ENCODE assay signal across 23 cellular contexts in the genomic region with DNA sequence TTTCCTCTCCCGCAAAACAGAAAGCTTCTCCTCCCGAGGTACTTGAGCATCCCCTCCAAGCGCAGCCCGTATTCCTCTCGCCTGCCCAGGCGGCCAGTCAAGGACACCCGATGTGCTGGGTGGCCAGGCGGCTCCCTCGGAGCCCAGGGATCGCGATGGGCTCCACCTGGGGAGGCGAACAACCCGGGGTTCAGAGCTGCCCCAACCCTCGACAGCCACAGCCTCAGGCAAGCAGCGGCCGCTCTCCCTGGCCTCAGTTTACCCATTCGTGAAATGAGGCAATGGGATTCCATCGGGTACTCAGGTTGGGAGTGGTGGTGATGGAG.
DNase-seq lines count a peak whose midpoint lies in the region; ATAC-seq, FAIRE-seq and TF ChIP-seq lines count a peak whose summit lies in the region.
"Had no signal": no experiment of that assay in that cellular context is flagged by ENCODE, and none has a peak within 500 bp of the region (broad histone marks: within the 10 kb centered on the region; RNA-seq: fewer than 3 reads in every experiment).

No MANE protein-coding gene starts in this region.

- no peaks in the 10 kb centered on the region for H4K20me1 ChIP-seq in GM23338 (replicated peaks; ENCODE audit: insufficient read depth)
- no peaks in the 10 kb centered on the region for H4K20me1 ChIP-seq in K562 (replicated peaks; ENCODE audit: control insufficient read depth, insufficient read depth, low read length)
- H4K20me1 ChIP-seq: BLaER1 treated with 17β-estradiol and CSF1 and Interleukin-3, amounts not matched to agents 10 nM and 100 nM had no signal

- H3K36me3 Mint-ChIP-seq in GM23338 (ENCODE audit: low read depth), result peaks cover 4% of the 10 kb centered on the region; the same call in 2 of the 3 replicates
- H3K36me3 Mint-ChIP-seq: CD8-positive, alpha-beta T cell had no signal

- FAIRE-seq in K562 (lab: Jason Lieb, UNC), result no peak
- FAIRE-seq: A549, D721Med, G401.6, GM12891, GM19239 had no signal

- TF ChIP-seq RAD21 in K562 (CRISPR knock-in tag; conservative IDR thresholded peaks at IDR 0.05 in 1 of 2, IDR thresholded peaks at IDR 0.05 in 1 of 2), result no peak

- no peak overlapping the region for H4K91ac ChIP-seq in neuronal stem cell (ENCODE audit: low read depth, low read length, poor library complexity)

- 0 out of 2 replicates have a peak, but pooled peaks cover 3% of the 10 kb centered on the region for H3K9me2 ChIP-seq in GM23338 (ENCODE audit: insufficient read depth)

- H3K4me2 ChIP-seq in GM23338 (no peak overlapping the region), K562 (ENCODE audit: insufficient read depth, low read length) (no peak overlapping the region), neuronal stem cell (ENCODE audit: insufficient read depth, low read length, poor library complexity, severe bottlenecking) (no peak overlapping the region)
- H3K4me2 ChIP-seq: A549; BLaER1 treated with 17β-estradiol and CSF1 and Interleukin-3, amounts not matched to agents 10 nM and 100 nM had no signal

- CTCF ChIA-PET in K562 (lab: Yijun Ruan, JAX; ENCODE audit: low intra/inter-chr PET ratio), result no interaction called here

- H2AK5ac ChIP-seq in neuronal stem cell (ENCODE audit: low read depth, low read length), result peak overlapping the region; percentile 40

- H3K18ac ChIP-seq in neuronal stem cell (ENCODE audit: low read length), result peak overlapping the region; percentile 20

- H3K27ac ChIP-seq in GM23338 (ENCODE audit: low read depth) (no peak overlapping the region), K562 (ENCODE audit: extremely low read depth, low read depth, low read length) (no peak overlapping the region), esophagus muscularis mucosa (replicated peaks in 1 of 4) (no peak overlapping the region), neuronal stem cell (replicated peaks; ENCODE audit: low read length) (no peak overlapping the region), right lobe of liver (peak overlapping the region in 1 of 3 donors; percentile 66)
- H3K27ac ChIP-seq: 22Rv1; A549; BLaER1 treated with 17β-estradiol and CSF1 and Interleukin-3, amounts not matched to agents 10 nM and 100 nM; C4-2B had no signal

- BruUV-seq in K562 (replicated peaks; lab: Mats Ljungman, UMichigan), result no TSS peak

- no peak overlapping the region for H3K4me3 ChIP-seq in GM23338
- 0 out of 2 replicates have a peak overlapping the region, but pooled peaks have one; percentile 10 for H3K4me3 ChIP-seq in K562
- H3K4me3 ChIP-seq in esophagus muscularis mucosa, result no peak overlapping the region
- H3K4me3 ChIP-seq in neuronal stem cell (ENCODE audit: low read length in 2 of 2), result no peak overlapping the region
- peak overlapping the region in 1 of 3 donors; percentile 10 for H3K4me3 ChIP-seq in right lobe of liver
- H3K4me3 ChIP-seq: A549; BLaER1 treated with 17β-estradiol and CSF1 and Interleukin-3, amounts not matched to agents 10 nM and 100 nM had no signal

- no peak overlapping the region for H3K9ac ChIP-seq in K562 (ENCODE audit: insufficient read depth in 1 of 2, low read depth in 2 of 2, low read length in 2 of 2)
- no peak overlapping the region for H3K9ac ChIP-seq in neuronal stem cell (ENCODE audit: low read depth, low read length, poor library complexity)
- H3K9ac ChIP-seq: BLaER1 treated with 17β-estradiol and CSF1 and Interleukin-3, amounts not matched to agents 10 nM and 100 nM had no signal

- no peak overlapping the region for H2BK15ac ChIP-seq in neuronal stem cell (ENCODE audit: low read length)

- H2AFZ ChIP-seq in GM23338, result peak overlapping the region; percentile 98; the same call in 1 of the 2 replicates
- peak overlapping the region; percentile 77; the same call in 1 of the 2 replicates for H2AFZ ChIP-seq in K562 (ENCODE audit: low read depth, low read length)
- H2AFZ ChIP-seq in neuronal stem cell (ENCODE audit: low read length), result peak overlapping the region; percentile 64

- no peaks in the 10 kb centered on the region for H3F3A ChIP-seq in GM23338 (replicated peaks; ENCODE audit: low read depth)

- in situ Hi-C loops in K562 (cut with MboI), result no loop called here

- no peak for TF ChIP-seq EP300 in K562 (IDR thresholded peaks at IDR 0.05; ENCODE audit: low read length)
- no peak for TF ChIP-seq EP300 in esophagus muscularis mucosa (IDR thresholded peaks at IDR 0.05)

- intact Hi-C loops in K562 (cut with micrococcal nuclease), result loop anchor here (1.0 to 10.0 kb wide), 2 partner anchors 68 to 134 kb away; no protein-coding TSS in a partner anchor
- intact Hi-C loops in esophagus muscularis mucosa (cut with DNase I), result no loop called here
- intact Hi-C loops in right lobe of liver (cut with DNase I), result loop anchor here in 1 of 2 donors (10.0 kb wide), 1 partner anchor 46 kb away; no protein-coding TSS in a partner anchor

- H3K36me3 ChIP-seq in GM23338 (ENCODE audit: insufficient read depth), result no peaks in the 10 kb centered on the region
- no peaks in the 10 kb centered on the region for H3K36me3 ChIP-seq in K562 (ENCODE audit: control insufficient read depth, insufficient read depth, low read length)
- H3K36me3 ChIP-seq in esophagus muscularis mucosa, result no peaks in the 10 kb centered on the region
- no peaks in the 10 kb centered on the region for H3K36me3 ChIP-seq in neuronal stem cell (replicated peaks in 1 of 2; ENCODE audit: control insufficient read depth in 2 of 2, insufficient read depth in 2 of 2, low read length in 2 of 2)
- H3K36me3 ChIP-seq in right lobe of liver, result no peaks in the 10 kb centered on the region
- H3K36me3 ChIP-seq: BLaER1 treated with 17β-estradiol and CSF1 and Interleukin-3, amounts not matched to agents 10 nM and 100 nM had no signal

- peaks cover 10% of the 10 kb centered on the region for H3K27me3 Mint-ChIP-seq in GM23338 (ENCODE audit: insufficient read depth, low read depth, poor library complexity)
- H3K27me3 Mint-ChIP-seq: CD4-positive, alpha-beta T cell had no signal

- no peak for DNase-seq in GM23338 (ENCODE audit: low spot score)
- no peak for DNase-seq in K562 (ENCODE audit: extremely low read depth in 1 of 4, low spot score in 3 of 4)
- DNase-seq in esophagus muscularis mucosa (ENCODE audit: extremely low spot score), result peak; percentile 91
- no peak for DNase-seq in neuronal stem cell (ENCODE audit: low spot score)
- no peak for DNase-seq in T-helper 1 cell
- no peak for DNase-seq in stimulated activated CD4-positive, alpha-beta T cell treated with anti-CD3 and anti-CD28 coated beads, Interleukin-15, amount 100 ng/mL, for 24 hours
- no peak for DNase-seq in right lobe of liver
- DNase-seq: AML-193; Caco-2; Calu3; CD4-positive, alpha-beta T cell; CD8-positive, alpha-beta T cell; DMS79 treated with DMSO at 0.1 percent for 48 hours; GF-D8 had no signal

- H3K23ac ChIP-seq in neuronal stem cell (ENCODE audit: low read depth, low read length, poor library complexity), result no peak overlapping the region

- no peak overlapping the region for H3K14ac ChIP-seq in neuronal stem cell (ENCODE audit: low read length)

- H3K4me3 Mint-ChIP-seq in GM23338, result no peak overlapping the region
- H3K4me3 Mint-ChIP-seq: B cell; CD4-positive, alpha-beta T cell; CD8-positive, alpha-beta T cell had no signal

- 0 out of 3 replicates have a peak, but pooled peaks cover 2% of the 10 kb centered on the region for H3K4me1 Mint-ChIP-seq in GM23338
- H3K4me1 Mint-ChIP-seq: B cell had no signal

- H3K27me3 ChIP-seq in GM23338 (ENCODE audit: insufficient read depth) (no peaks in the 10 kb centered on the region), K562 (ENCODE audit: control insufficient read depth in 2 of 2, insufficient read depth in 2 of 2, low read length in 2 of 2) (no peaks in the 10 kb centered on the region; a peak in 1 of 5 replicates), esophagus muscularis mucosa (peaks cover 0 to 10% (median 0%) of the 10 kb centered on the region in 4 donors), neuronal stem cell (ENCODE audit: control insufficient read depth in 3 of 3, insufficient read depth in 3 of 3, low read depth in 1 of 3, low read length in 3 of 3) (peaks cover 0 to 2% (median 0%) of the 10 kb centered on the region in 3 experiments), right lobe of liver (no peaks in the 10 kb centered on the region)
- H3K27me3 ChIP-seq: BLaER1 treated with 17β-estradiol and CSF1 and Interleukin-3, amounts not matched to agents 10 nM and 100 nM had no signal

- ATAC-seq in GM23338 (no peak), K562 (peak; percentile 31; the same call in 1 of the 3 replicates), right lobe of liver (no peak)
- ATAC-seq: CD8-positive, alpha-beta T cell had no signal

- POLR2A ChIA-PET in K562 (lab: Yijun Ruan, JAX), result interaction anchor here (1.3 kb wide), 1 partner anchor 19 kb away, joined by 3 read pairs; no protein-coding TSS in a partner anchor

- no peak overlapping the region for H4K8ac ChIP-seq in neuronal stem cell (ENCODE audit: low read depth, low read length)

- TF ChIP-seq CTCF in GM23338 (conservative IDR thresholded peaks at IDR 0.05; ENCODE audit: low read depth in 2 of 2) (no peak), K562 (IDR thresholded peaks at IDR 0.05 in 2 of 3, conservative IDR thresholded peaks at IDR 0.05 in 1 of 3; ENCODE audit: insufficient read depth in 2 of 3, low read depth in 1 of 3, low read length in 3 of 3) (no peak), esophagus muscularis mucosa (IDR thresholded peaks at IDR 0.05) (no peak), right lobe of liver (IDR thresholded peaks at IDR 0.05) (no peak)

- H3K9me1 ChIP-seq in K562 (ENCODE audit: control insufficient read depth, insufficient read depth, low read length), result no peaks in the 10 kb centered on the region

- H3K79me2 ChIP-seq in GM23338 (replicated peaks; ENCODE audit: insufficient read depth) (no peaks in the 10 kb centered on the region), K562 (ENCODE audit: control insufficient read depth, insufficient read depth, low read length) (no peaks in the 10 kb centered on the region)

- H2BK5ac ChIP-seq in neuronal stem cell (ENCODE audit: low read length), result no peak overlapping the region

- H3K4me1 ChIP-seq in GM23338 (ENCODE audit: insufficient read depth) (no peaks in the 10 kb centered on the region), K562 (replicated peaks in 1 of 2; ENCODE audit: control insufficient read depth in 2 of 2, insufficient read depth in 2 of 2, low read length in 2 of 2) (peaks cover 3 to 6% of the 10 kb centered on the region in 2 experiments; a peak in 2 of 5 replicates), esophagus muscularis mucosa (no peaks in the 10 kb centered on the region), neuronal stem cell (ENCODE audit: control insufficient read depth in 2 of 2, insufficient read depth in 1 of 2, low read depth in 1 of 2, low read length in 2 of 2) (no peaks in the 10 kb centered on the region), right lobe of liver (peaks cover 0 to 66% (median 18%) of the 10 kb centered on the region in 4 donors)
- H3K4me1 ChIP-seq: A549; BLaER1 treated with 17β-estradiol and CSF1 and Interleukin-3, amounts not matched to agents 10 nM and 100 nM; Caco-2 had no signal

- peaks cover 10% of the 10 kb centered on the region for H3K9me3 Mint-ChIP-seq in GM23338
- H3K9me3 Mint-ChIP-seq: CD4-positive, alpha-beta T cell; CD8-positive, alpha-beta T cell had no signal

- H3K79me1 ChIP-seq in neuronal stem cell (ENCODE audit: low read depth, low read length), result no peaks in the 10 kb centered on the region

- no peak overlapping the region for H2BK120ac ChIP-seq in neuronal stem cell (ENCODE audit: low read depth, low read length)

- H3K4ac ChIP-seq in neuronal stem cell (ENCODE audit: low read length), result no peak overlapping the region

- no peak overlapping the region for H3K27ac Mint-ChIP-seq in GM23338
- H3K27ac Mint-ChIP-seq: B cell; CD4-positive, alpha-beta T cell; CD8-positive, alpha-beta T cell had no signal

- no peak for TF ChIP-seq POLR2A in K562 (conservative IDR thresholded peaks at IDR 0.05)
- no peak for TF ChIP-seq POLR2A in esophagus muscularis mucosa (IDR thresholded peaks at IDR 0.05; ENCODE audit: low read depth)
- no peak for TF ChIP-seq POLR2A in right lobe of liver (IDR thresholded peaks at IDR 0.05)

- H2BK12ac ChIP-seq in neuronal stem cell (ENCODE audit: low read length), result no peak overlapping the region

- WGBS in K562 (ENCODE audit: insufficient coverage, low coverage, missing lambda C conversion rate), result 21% methylated on average over 8 of the region's 18 CpGs
- 95% methylated on average over 18 of the region's 18 CpGs for WGBS in esophagus muscularis mucosa
- no CpG with 5 or more reads among the region's 18 CpGs for WGBS in neuronal stem cell (ENCODE audit: extremely low coverage in 2 of 2, insufficient read length in 2 of 2, insufficient replicate concordance in 1 of 2), 2 donors
- WGBS in right lobe of liver (ENCODE audit: insufficient coverage, low coverage, low lambda C conversion rate, missing lambda C conversion rate), result 60% methylated on average over 1 of the region's 18 CpGs

- H3K9me3 ChIP-seq in K562 (replicated peaks; ENCODE audit: control insufficient read depth, insufficient read depth, low read depth, low read length) (no peaks in the 10 kb centered on the region), esophagus muscularis mucosa (no peaks in the 10 kb centered on the region), neuronal stem cell (replicated peaks in 1 of 2; ENCODE audit: control insufficient read depth in 2 of 2, insufficient read depth in 1 of 2, low read depth in 1 of 2, low read length in 2 of 2) (peaks cover 0 to 5% of the 10 kb centered on the region in 2 donors), right lobe of liver (no peaks in the 10 kb centered on the region)
- H3K9me3 ChIP-seq: A549; BLaER1 treated with 17β-estradiol and CSF1 and Interleukin-3, amounts not matched to agents 10 nM and 100 nM; Caco-2 had no signal
